ENCODE assay signal across 10 cellular contexts in genomic region chr6:32151131-32151884, GRCh38. TPM values are rescaled to one million over a fixed set of nuclear protein-coding genes. Genes with fewer than 3 reads are reported as not detected.
A peak's percentile ranks its signal among the peaks of the same experiment; 100 is the strongest.
DNase-seq lines count a peak whose midpoint lies in the region; ATAC-seq and TF ChIP-seq lines count a peak whose summit lies in the region.
"Had no signal": no experiment of that assay in that cellular context is flagged by ENCODE, and none has a peak within 500 bp of the region (broad histone marks: within the 10 kb centered on the region; RNA-seq: fewer than 3 reads in every experiment).

No MANE protein-coding gene starts in this region.

- peak overlapping the region; percentile 80 for H2AFZ ChIP-seq in parathyroid adenoma

- H3K9me3 ChIP-seq in CD4-positive, alpha-beta memory T cell (ENCODE audit: control insufficient read depth in 1 of 2, low read length in 2 of 2), result no peaks in the 10 kb centered on the region
- H3K9me3 ChIP-seq in esophagus muscularis mucosa, result no peaks in the 10 kb centered on the region
- no peaks in the 10 kb centered on the region for H3K9me3 ChIP-seq in parathyroid adenoma (ENCODE audit: control insufficient read depth, low read length)

- CTCF ChIA-PET in CD4-positive, alpha-beta memory T cell (lab: Charles Lee; ENCODE audit: partially characterized antibody), result interaction anchor here (1.4 kb wide), 1 partner anchor 93 kb away, joined by 4 read pairs; no protein-coding TSS in a partner anchor

- ATAC-seq in HG03280 (IDR thresholded peaks at IDR 0.05; ENCODE audit: unreplicated experiment), result no peak

- intact Hi-C loops in CD4-positive, alpha-beta memory T cell (cut with micrococcal nuclease), result loop anchor here (10.0 kb wide), 1 partner anchor 107 kb away; no protein-coding TSS in a partner anchor
- intact Hi-C loops in esophagus muscularis mucosa (cut with DNase I), result no loop called here

- no peak overlapping the region for H3K9ac ChIP-seq in parathyroid adenoma

- 21% methylated on average over 9 of the region's 11 CpGs for WGBS in esophagus muscularis mucosa

- peaks cover 9% of the 10 kb centered on the region for H3K79me2 ChIP-seq in parathyroid adenoma

- peaks cover 0 to 9% of the 10 kb centered on the region in 2 donors for H3K36me3 Mint-ChIP-seq in CD4-positive, alpha-beta memory T cell

- POLR2A ChIA-PET in CD4-positive, alpha-beta memory T cell (lab: Charles Lee; ENCODE audit: partially characterized antibody), result interaction anchor here (1.0 to 1.4 kb wide), 2 partner anchors 21 to 42 kb away, joined by 4 read pairs; partner anchors contain the start of genes FKBPL and GPSM3

- TF ChIP-seq EP300 in esophagus muscularis mucosa (IDR thresholded peaks at IDR 0.05), result no peak

- no peak overlapping the region for H3K27ac ChIP-seq in CD4-positive, alpha-beta memory T cell (ENCODE audit: low read depth, low read length)
- H3K27ac ChIP-seq in esophagus muscularis mucosa (replicated peaks in 1 of 4), result peak overlapping the region; percentile 90 to 94 (median 93)
- H3K27ac ChIP-seq in parathyroid adenoma, result peak overlapping the region; percentile 39

- H3K4me3 Mint-ChIP-seq in CD4-positive, alpha-beta memory T cell, result peak overlapping the region; percentile 36 to 81 (median 66)

- H3K27ac Mint-ChIP-seq in CD4-positive, alpha-beta memory T cell, result peak overlapping the region in 3 of 7 donors; percentile 60 to 68 (median 61)

- H3K4me2 ChIP-seq in parathyroid adenoma (ENCODE audit: low read length), result peak overlapping the region; percentile 46

- H3K27me3 ChIP-seq in CD4-positive, alpha-beta memory T cell (ENCODE audit: insufficient read depth, low read length), result peaks cover 6% of the 10 kb centered on the region
- H3K27me3 ChIP-seq in esophagus muscularis mucosa (no peaks in the 10 kb centered on the region), parathyroid adenoma (ENCODE audit: control insufficient read depth, insufficient read depth, low read length) (no peaks in the 10 kb centered on the region)

- no peak overlapping the region for H3K4me3 ChIP-seq in CD4-positive, alpha-beta memory T cell (ENCODE audit: low read length in 2 of 2)
- peak overlapping the region; percentile 76 to 84 (median 80) for H3K4me3 ChIP-seq in esophagus muscularis mucosa
- peak overlapping the region; percentile 36 for H3K4me3 ChIP-seq in parathyroid adenoma (ENCODE audit: low read depth, low read length)

- TF ChIP-seq CTCF in esophagus muscularis mucosa (IDR thresholded peaks at IDR 0.05) (no peak), parathyroid adenoma (IDR thresholded peaks at IDR 0.05) (no peak)

- no peak for TF ChIP-seq POLR2A in esophagus muscularis mucosa (IDR thresholded peaks at IDR 0.05; ENCODE audit: low read depth)

- peaks cover 23 to 31% of the 10 kb centered on the region in 2 donors for H3K27me3 Mint-ChIP-seq in CD4-positive, alpha-beta memory T cell

- no peak for DNase-seq in CD4-positive, alpha-beta memory T cell
- peak; percentile 97 for DNase-seq in NCI-H524 treated with DMSO at 0.1 percent for 48 hours (lab: John Stamatoyannopoulos, UW)
- DNase-seq in esophagus muscularis mucosa (ENCODE audit: extremely low spot score), result no peak
- no peak for DNase-seq in HCEC 1CT
- no peak for DNase-seq in epidermal melanocyte (ENCODE audit: insufficient read length, low spot score)
- no peak for DNase-seq in COR-L47 (lab: John Stamatoyannopoulos, UW)
- DNase-seq: activated CD8-positive, alpha-beta memory T cell treated with anti-CD3 and anti-CD28 coated beads, Interleukin-2, amount 50 U/mL, for 48 hours; stimulated activated CD4-positive, alpha-beta T cell treated with anti-CD3 and anti-CD28 coated beads, Interleukin-12 subunit alpha, Interleukin-12 subunit beta, amount 100 ng/mL, for 4 hours had no signal

- peaks cover 0 to 6% (median 0%) of the 10 kb centered on the region in 8 donors for H3K9me3 Mint-ChIP-seq in CD4-positive, alpha-beta memory T cell

- H3K4me1 ChIP-seq in CD4-positive, alpha-beta memory T cell (ENCODE audit: insufficient read depth, low read length), result peaks cover 17% of the 10 kb centered on the region
- H3K4me1 ChIP-seq in esophagus muscularis mucosa (peaks cover 37 to 63% (median 59%) of the 10 kb centered on the region in 4 donors), parathyroid adenoma (peaks cover 15% of the 10 kb centered on the region)

- H3K36me3 ChIP-seq in CD4-positive, alpha-beta memory T cell (ENCODE audit: insufficient read depth, low read length), result no peaks in the 10 kb centered on the region
- H3K36me3 ChIP-seq in esophagus muscularis mucosa (peaks cover 0 to 25% (median 15%) of the 10 kb centered on the region in 4 donors), parathyroid adenoma (ENCODE audit: control insufficient read depth, insufficient read depth, low read length) (no peaks in the 10 kb centered on the region)

- H3K4me1 Mint-ChIP-seq in CD4-positive, alpha-beta memory T cell, result peaks cover 31 to 73% (median 51%) of the 10 kb centered on the region in 4 donors

RNA-seq across cellular contexts. Expression of gene PRRT1, which starts 0.4 kb away (rescaled TPM):
- 1 to 10 TPM; 1.5 to 1.9 TPM for total RNA-seq in CD4-positive, alpha-beta memory T cell
- under 1 TPM in 1 of 2 donors, not detected in 1; 0.60 TPM for polyA plus RNA-seq in CD4-positive, alpha-beta memory T cell
- total RNA-seq in esophagus muscularis mucosa, result 1 to 10 TPM; 2.7 to 4.4 (median 4.0) TPM

RNA-seq across cellular contexts. Expression of gene PPT2, which starts 2.6 kb away (rescaled TPM):
- 10 to 100 TPM; 12.7 to 15.4 TPM for total RNA-seq in CD4-positive, alpha-beta memory T cell
- 1 to 10 TPM; 3.8 TPM for polyA plus RNA-seq in CD4-positive, alpha-beta memory T cell
- 10 to 100 TPM; 14.9 to 31.4 (median 20.8) TPM for total RNA-seq in esophagus muscularis mucosa

RNA-seq across cellular contexts. Expression of gene EGFL8, which starts 13.1 kb away (rescaled TPM):
- total RNA-seq in CD4-positive, alpha-beta memory T cell, result 10 to 100 TPM; 16.6 TPM
- under 1 TPM in 1 of 2 donors, not detected in 1; 0.23 TPM for polyA plus RNA-seq in CD4-positive, alpha-beta memory T cell
- 10 to 100 TPM in 2 of 4 donors, 1 to 10 TPM in 2; 8.1 to 20.7 (median 13.9) TPM for total RNA-seq in esophagus muscularis mucosa

RNA-seq across cellular contexts. Expression of gene FKBPL, which starts 21.2 kb away (rescaled TPM):
- 1 to 10 TPM; 2.2 to 2.8 TPM for total RNA-seq in CD4-positive, alpha-beta memory T cell
- 1 to 10 TPM; 2.0 to 3.0 TPM for polyA plus RNA-seq in CD4-positive, alpha-beta memory T cell
- total RNA-seq in esophagus muscularis mucosa, result 1 to 10 TPM; 2.7 to 6.3 (median 3.9) TPM

RNA-seq across cellular contexts. Expression of gene ATF6B, which starts 23.3 kb away (rescaled TPM):
- 100 to 1,000 TPM; 151 to 154 TPM for total RNA-seq in CD4-positive, alpha-beta memory T cell
- 10 to 100 TPM; 11.4 to 27.7 TPM for polyA plus RNA-seq in CD4-positive, alpha-beta memory T cell
- 10 to 100 TPM; 17.7 to 37.4 (median 27.2) TPM for total RNA-seq in esophagus muscularis mucosa

Comparison
In these comparisons a context has a peak if more than half of its experiments do, and no peak if none do; other contexts are left out.
1. H3K4me3 ChIP-seq: peak in esophagus muscularis mucosa (4 of 4) and parathyroid adenoma (single experiment); none in CD4-positive, alpha-beta memory T cell (0 of 2).